18 cellular contexts compared by ENCODE assay signal in genomic region chr10:24650669-24651391, GRCh38.
"Had no signal": no experiment of that assay in that cellular context is flagged by ENCODE, and none has a peak within 500 bp of the region (broad histone marks: within the 10 kb centered on the region; RNA-seq: fewer than 3 reads in every experiment).

No MANE protein-coding gene starts in this region.

- H3K27ac Mint-ChIP-seq: activated B cell treated with CpG ODN at 0.5 μM for 24 hours; activated naive CD8-positive, alpha-beta T cell treated with anti-CD3 and anti-CD28 coated beads, Interleukin-2, amount 10 ng/mL, durations not matched to agents 7 days and 5 days; activated T-helper 1 cell treated with anti-CD3 and anti-CD28 coated beads, Interleukin-12 subunit alpha, Interleukin-12 subunit beta, Interleukin-2, Interleukin-4 antibody, amounts not matched to agents 30 ng/mL and 10 ng/mL and 1 ng/mL, durations not matched to agents 14 hours and 24 hours and 36 hours; stimulated activated effector memory CD8-positive, alpha-beta T cell treated with anti-CD3 and anti-CD28 coated beads, Interleukin-12 subunit alpha, Interleukin-12 subunit beta, amount 100 ng/mL, for 72 hours; T-helper 2 cell treated with Interferon-gamma antibody and Interleukin-4, amounts not matched to agents 5 μg/mL and 100 μg/mL, for 36 hours had no signal

- DNase-seq: activated B cell treated with CpG ODN at 0.5 μM for 24 hours; activated CD4-positive, alpha-beta T cell treated with anti-CD3 and anti-CD28 coated beads, Interleukin-2, amount 50 U/mL, for 1 hour; activated CD8-positive, alpha-beta memory T cell treated with anti-CD3 and anti-CD28 coated beads for 24 hours; activated naive CD8-positive, alpha-beta T cell treated with anti-CD3 and anti-CD28 coated beads, Interleukin-2, amount 10 ng/mL, durations not matched to agents 7 days and 5 days; brain microvascular endothelial cell; cerebellar nuclear complex; dermis blood vessel endothelial cell; effector memory CD8-positive, alpha-beta T cell; head of caudate nucleus; mesendoderm; ovary; stimulated activated CD4-positive, alpha-beta T cell treated with anti-CD3 and anti-CD28 coated beads, Interleukin-12 subunit alpha, Interleukin-12 subunit beta, amount 100 ng/mL, for 4 hours; tibial artery; uterus had no signal

- H3K4me1 Mint-ChIP-seq: stimulated activated effector memory CD8-positive, alpha-beta T cell treated with anti-CD3 and anti-CD28 coated beads, Interleukin-12 subunit alpha, Interleukin-12 subunit beta, amount 100 ng/mL, for 72 hours had no signal

- H3K27me3 ChIP-seq: brain microvascular endothelial cell, ovary, tibial artery, uterus had no signal

- H3K36me3 Mint-ChIP-seq: stimulated activated effector memory CD8-positive, alpha-beta T cell treated with anti-CD3 and anti-CD28 coated beads, Interleukin-12 subunit alpha, Interleukin-12 subunit beta, amount 100 ng/mL, for 72 hours had no signal

- H3K4me3 Mint-ChIP-seq: activated B cell treated with CpG ODN at 0.5 μM for 24 hours; activated naive CD8-positive, alpha-beta T cell treated with anti-CD3 and anti-CD28 coated beads, Interleukin-2, amount 10 ng/mL, durations not matched to agents 7 days and 5 days; activated T-helper 1 cell treated with anti-CD3 and anti-CD28 coated beads, Interleukin-12 subunit alpha, Interleukin-12 subunit beta, Interleukin-2, Interleukin-4 antibody, amounts not matched to agents 30 ng/mL and 10 ng/mL and 1 ng/mL, durations not matched to agents 14 hours and 24 hours and 36 hours; effector memory CD8-positive, alpha-beta T cell; stimulated activated effector memory CD8-positive, alpha-beta T cell treated with anti-CD3 and anti-CD28 coated beads, Interleukin-12 subunit alpha, Interleukin-12 subunit beta, amount 100 ng/mL, for 72 hours; T-helper 2 cell treated with Interferon-gamma antibody and Interleukin-4, amounts not matched to agents 5 μg/mL and 100 μg/mL, for 36 hours had no signal

- H3K9me3 Mint-ChIP-seq: effector memory CD8-positive, alpha-beta T cell; stimulated activated effector memory CD8-positive, alpha-beta T cell treated with anti-CD3 and anti-CD28 coated beads, Interleukin-12 subunit alpha, Interleukin-12 subunit beta, amount 100 ng/mL, for 72 hours had no signal

- ATAC-seq: effector memory CD8-positive, alpha-beta T cell; stimulated activated effector memory CD8-positive, alpha-beta T cell treated with anti-CD3 and anti-CD28 coated beads, Interleukin-12 subunit alpha, Interleukin-12 subunit beta, amount 100 ng/mL, for 72 hours had no signal

- H3K27ac ChIP-seq: brain microvascular endothelial cell, epithelial cell of prostate, ovary, uterus had no signal

- H3K4me3 ChIP-seq: ovary, tibial artery, uterus had no signal

- H3K4me1 ChIP-seq: uterus had no signal

- H3K27me3 Mint-ChIP-seq: activated B cell treated with CpG ODN at 0.5 μM for 24 hours; activated naive CD8-positive, alpha-beta T cell treated with anti-CD3 and anti-CD28 coated beads, Interleukin-2, amount 10 ng/mL, durations not matched to agents 7 days and 5 days; effector memory CD8-positive, alpha-beta T cell had no signal

- H3K36me3 ChIP-seq: brain microvascular endothelial cell, ovary, tibial artery, uterus had no signal

- H3K9me3 ChIP-seq: ovary, tibial artery, uterus had no signal
